ENCODE assay signal across 8 cellular contexts in genomic region chr12:72017054-72017651, GRCh38.
DNase-seq lines count a peak whose midpoint lies in the region; ATAC-seq and TF ChIP-seq lines count a peak whose summit lies in the region.

No MANE protein-coding gene starts in this region.

- H3F3A ChIP-seq in Loucy (ENCODE audit: low read depth): no peaks in the 10 kb centered on the region

- H3K36me3 ChIP-seq in HAP-1 (replicated peaks) (no peaks in the 10 kb centered on the region), Loucy (ENCODE audit: insufficient read depth, low read length) (no peaks in the 10 kb centered on the region), upper lobe of left lung (no peaks in the 10 kb centered on the region)

- no peak for TF ChIP-seq EP300 in upper lobe of left lung (IDR thresholded peaks at IDR 0.05)

- no peak overlapping the region for H3K27ac ChIP-seq in upper lobe of left lung

- in situ Hi-C loops in HAP-1 (cut with MboI; ENCODE audit: low sequenced_read_pairs): no loop called here

- H3K4me3 Mint-ChIP-seq in activated T-helper 1 cell treated with anti-CD3 and anti-CD28 coated beads, Interleukin-12 subunit alpha, Interleukin-12 subunit beta, Interleukin-2, Interleukin-4 antibody, amounts not matched to agents 30 ng/mL and 10 ng/mL and 1 ng/mL, durations not matched to agents 14 hours and 24 hours and 36 hours: no peak overlapping the region

- H4K20me1 ChIP-seq in Loucy (ENCODE audit: insufficient read depth, low read length, poor library complexity, severe bottlenecking): no peaks in the 10 kb centered on the region

- H3K27me3 ChIP-seq in HAP-1 (ENCODE audit: low read depth) (peaks cover 8% of the 10 kb centered on the region; the same call in 1 of the 2 replicates), Loucy (ENCODE audit: insufficient read depth, low read length, poor library complexity, severe bottlenecking) (no peaks in the 10 kb centered on the region), upper lobe of left lung (no peaks in the 10 kb centered on the region)

- no peak overlapping the region for H3K27ac Mint-ChIP-seq in activated T-helper 1 cell treated with anti-CD3 and anti-CD28 coated beads, Interleukin-12 subunit alpha, Interleukin-12 subunit beta, Interleukin-2, Interleukin-4 antibody, amounts not matched to agents 30 ng/mL and 10 ng/mL and 1 ng/mL, durations not matched to agents 14 hours and 24 hours and 36 hours

- H3K4me3 ChIP-seq in HAP-1 (no peak overlapping the region), Loucy (ENCODE audit: low read length, poor library complexity, severe bottlenecking) (no peak overlapping the region), upper lobe of left lung (no peak overlapping the region)

- H3K4me1 ChIP-seq in HAP-1: no peaks in the 10 kb centered on the region
- peaks cover 4% of the 10 kb centered on the region for H3K4me1 ChIP-seq in Loucy (ENCODE audit: insufficient read depth, low read length, poor library complexity, severe bottlenecking)
- H3K4me1 ChIP-seq in upper lobe of left lung: no peaks in the 10 kb centered on the region

- peak; percentile 88 for TF ChIP-seq CTCF in Loucy (conservative IDR thresholded peaks at IDR 0.05; ENCODE audit: low read length)
- TF ChIP-seq CTCF in omental fat pad (IDR thresholded peaks at IDR 0.05): no peak
- peak; percentile 35 to 76 (median 62) for TF ChIP-seq CTCF in upper lobe of left lung (IDR thresholded peaks at IDR 0.05)

- H3K79me2 ChIP-seq in Loucy (ENCODE audit: insufficient read depth, low read length): no peaks in the 10 kb centered on the region

- no peak for TF ChIP-seq POLR2A in upper lobe of left lung (IDR thresholded peaks at IDR 0.05)

- H3K9me3 Mint-ChIP-seq in activated T-helper 1 cell treated with anti-CD3 and anti-CD28 coated beads, Interleukin-12 subunit alpha, Interleukin-12 subunit beta, Interleukin-2, Interleukin-4 antibody, amounts not matched to agents 30 ng/mL and 10 ng/mL and 1 ng/mL, durations not matched to agents 14 hours and 24 hours and 36 hours: no peaks in the 10 kb centered on the region

- 4 to 6% methylated on average over 6 of the region's 6 CpGs for WGBS in upper lobe of left lung, 2 donors

- peaks cover 12% of the 10 kb centered on the region for H3K27me3 Mint-ChIP-seq in activated T-helper 1 cell treated with anti-CD3 and anti-CD28 coated beads, Interleukin-12 subunit alpha, Interleukin-12 subunit beta, Interleukin-2, Interleukin-4 antibody, amounts not matched to agents 30 ng/mL and 10 ng/mL and 1 ng/mL, durations not matched to agents 14 hours and 24 hours and 36 hours (ENCODE audit: insufficient read depth)

- no peak overlapping the region for H3K9ac ChIP-seq in Loucy (ENCODE audit: low read depth, low read length, poor library complexity, severe bottlenecking)

- ATAC-seq in omental fat pad (ENCODE audit: low FRiP score): peak; percentile 81
- ATAC-seq in upper lobe of left lung (ENCODE audit: low FRiP score in 2 of 2): peak in 1 of 2 donors; percentile 93

- intact Hi-C loops in activated T-helper 1 cell treated with anti-CD3 and anti-CD28 coated beads, Interleukin-12 subunit alpha, Interleukin-12 subunit beta, Interleukin-2, Interleukin-4 antibody, amounts not matched to agents 30 ng/mL and 10 ng/mL and 1 ng/mL, durations not matched to agents 14 hours and 24 hours and 36 hours (cut with micrococcal nuclease): loop anchor here (2.0 kb wide), 1 partner anchor 248 kb away; no protein-coding TSS in a partner anchor

- no peak overlapping the region for H2AFZ ChIP-seq in Loucy (ENCODE audit: low read length)

- H3K9me3 ChIP-seq in HAP-1 (no peaks in the 10 kb centered on the region), Loucy (ENCODE audit: insufficient read depth, low read depth, low read length) (no peaks in the 10 kb centered on the region), upper lobe of left lung (no peaks in the 10 kb centered on the region)

- H3K9me2 ChIP-seq in Loucy (replicated peaks; ENCODE audit: low read depth, low read length): no peaks in the 10 kb centered on the region

- H3K36me3 Mint-ChIP-seq in activated T-helper 1 cell treated with anti-CD3 and anti-CD28 coated beads, Interleukin-12 subunit alpha, Interleukin-12 subunit beta, Interleukin-2, Interleukin-4 antibody, amounts not matched to agents 30 ng/mL and 10 ng/mL and 1 ng/mL, durations not matched to agents 14 hours and 24 hours and 36 hours (ENCODE audit: low read depth): no peaks in the 10 kb centered on the region

- DNase-seq in GM04504 (ENCODE audit: low read depth) (peak; percentile 40), HAP-1 (ENCODE audit: low spot score in 2 of 2) (peak; percentile 66 to 79), RPMI7951 (ENCODE audit: low read depth) (peak; percentile 46), fibroblast of the conjunctiva (ENCODE audit: low read depth) (peak; percentile 63), omental fat pad (ENCODE audit: low spot score) (no peak), upper lobe of left lung (peak in 1 of 2 donors; percentile 59)
- DNase-seq in activated T-helper 1 cell treated with anti-CD3 and anti-CD28 coated beads, Interleukin-12 subunit alpha, Interleukin-12 subunit beta, Interleukin-2, Interleukin-4 antibody, amounts not matched to agents 30 ng/mL and 10 ng/mL and 1 ng/mL, durations not matched to agents 14 hours and 24 hours and 36 hours (ENCODE audit: low spot score): peak; percentile 45

- H3K4me2 ChIP-seq in Loucy (ENCODE audit: low read depth, low read length, poor library complexity, severe bottlenecking): no peak overlapping the region

- no peaks in the 10 kb centered on the region for H3K4me1 Mint-ChIP-seq in activated T-helper 1 cell treated with anti-CD3 and anti-CD28 coated beads, Interleukin-12 subunit alpha, Interleukin-12 subunit beta, Interleukin-2, Interleukin-4 antibody, amounts not matched to agents 30 ng/mL and 10 ng/mL and 1 ng/mL, durations not matched to agents 14 hours and 24 hours and 36 hours (ENCODE audit: low read depth)

Comparison
In these comparisons a context has a peak if more than half of its experiments do, and no peak if none do; other contexts are left out.
1. CTCF ChIP-seq: peak in Loucy (single experiment) and upper lobe of left lung (6 of 6); none in omental fat pad (0 of 3).